In the genomic region with DNA sequence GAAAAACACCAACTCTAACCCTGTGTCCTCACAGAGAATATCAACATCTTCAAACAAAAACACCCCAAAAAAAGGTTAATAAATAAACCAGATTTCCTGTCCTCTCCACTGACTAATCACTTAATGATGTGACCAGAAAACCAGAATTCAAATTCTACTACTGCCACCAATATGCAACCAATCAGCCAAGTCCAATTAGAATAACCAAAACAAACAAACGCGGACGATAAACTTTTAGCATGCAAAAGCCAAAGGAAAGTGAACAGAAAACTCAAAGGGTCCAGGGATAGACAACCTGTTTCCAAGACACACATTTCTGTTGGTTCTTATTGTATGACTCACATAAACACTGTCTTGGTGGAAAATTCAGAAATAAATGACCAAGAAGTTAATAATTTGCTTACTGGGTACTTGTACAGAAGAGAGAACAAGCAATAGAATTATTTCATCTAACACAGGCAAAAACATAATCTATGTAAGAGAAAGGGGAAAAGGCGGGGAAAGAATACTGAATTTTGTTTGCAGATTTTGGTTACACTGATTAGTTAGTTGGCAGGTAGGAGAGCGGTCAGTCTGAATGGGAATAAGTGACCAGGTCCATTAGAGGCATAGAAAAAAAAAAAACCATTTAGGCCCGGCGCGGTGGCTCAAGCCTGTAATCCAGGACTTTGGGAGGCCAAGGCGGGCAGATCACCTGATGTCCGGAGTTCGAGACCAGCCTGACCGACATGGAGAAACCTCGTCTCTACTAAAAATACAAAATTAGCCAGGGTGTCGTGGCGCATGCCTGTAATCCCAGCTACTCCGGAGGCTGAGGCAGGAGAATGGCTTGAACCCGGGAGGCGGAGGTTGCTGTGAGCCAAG, we compare ENCODE assay signal across 8 cellular contexts. TPM values are rescaled to one million over a fixed set of nuclear protein-coding genes. Genes with fewer than 3 reads are reported as not detected.
DNase-seq lines count a peak whose midpoint lies in the region; ATAC-seq and TF ChIP-seq lines count a peak whose summit lies in the region.

No MANE protein-coding gene starts in this region.

- H3K9ac ChIP-seq in SU-DHL-6 (ENCODE audit: low read length), result no peak overlapping the region

- H4K20me1 ChIP-seq in SU-DHL-6 (ENCODE audit: low read depth, low read length), result no peaks in the 10 kb centered on the region

- CTCF ChIA-PET in activated naive CD4-positive, alpha-beta T cell treated with anti-CD3 and anti-CD28 coated beads, Interleukin-2, amount 10 ng/mL, durations not matched to agents 7 days and 5 days (lab: Charles Lee), result no interaction called here

- no peaks in the 10 kb centered on the region for H3K36me3 ChIP-seq in SU-DHL-6 (ENCODE audit: low read length)

- peak overlapping the region; percentile 52 for H3K4me3 Mint-ChIP-seq in activated naive CD4-positive, alpha-beta T cell treated with anti-CD3 and anti-CD28 coated beads, Interleukin-2, amount 10 ng/mL, durations not matched to agents 7 days and 5 days
- H3K4me3 Mint-ChIP-seq in stimulated activated memory B cell treated with anti-CD40 and anti-IgM and Interleukin-4, amounts not matched to agents 10 μg/mL and 1 μg/mL and 100 μg/mL, for 72 hours, result peak overlapping the region; percentile 43

- H3K27me3 Mint-ChIP-seq in activated naive CD4-positive, alpha-beta T cell treated with anti-CD3 and anti-CD28 coated beads, Interleukin-2, amount 10 ng/mL, durations not matched to agents 7 days and 5 days, result peaks cover 8% of the 10 kb centered on the region
- no peaks in the 10 kb centered on the region for H3K27me3 Mint-ChIP-seq in stimulated activated memory B cell treated with anti-CD40 and anti-IgM and Interleukin-4, amounts not matched to agents 10 μg/mL and 1 μg/mL and 100 μg/mL, for 72 hours

- peaks cover 34% of the 10 kb centered on the region for H3K36me3 Mint-ChIP-seq in activated naive CD4-positive, alpha-beta T cell treated with anti-CD3 and anti-CD28 coated beads, Interleukin-2, amount 10 ng/mL, durations not matched to agents 7 days and 5 days
- peaks cover 31% of the 10 kb centered on the region for H3K36me3 Mint-ChIP-seq in stimulated activated memory B cell treated with anti-CD40 and anti-IgM and Interleukin-4, amounts not matched to agents 10 μg/mL and 1 μg/mL and 100 μg/mL, for 72 hours

- H3K4me2 ChIP-seq in SU-DHL-6 (ENCODE audit: low read depth, low read length, poor library complexity, severe bottlenecking), result no peak overlapping the region

- H3K27ac ChIP-seq in SU-DHL-6 (ENCODE audit: low read depth, low read length), result peak overlapping the region; percentile 94

- H3K9me3 ChIP-seq in SU-DHL-6 (ENCODE audit: insufficient read depth, low read length), result no peaks in the 10 kb centered on the region

- no peaks in the 10 kb centered on the region for H3K27me3 ChIP-seq in SU-DHL-6 (ENCODE audit: low read length)

- peaks cover 35% of the 10 kb centered on the region for H3F3A ChIP-seq in SU-DHL-6 (ENCODE audit: insufficient read depth)

- H3K9me2 ChIP-seq in SU-DHL-6 (replicated peaks; ENCODE audit: insufficient read depth, low read length), result no peaks in the 10 kb centered on the region

- no peak for TF ChIP-seq CTCF in SU-DHL-6 (IDR thresholded peaks at IDR 0.05; ENCODE audit: insufficient read depth, low read length, poor library complexity, severe bottlenecking)
- no peak for TF ChIP-seq CTCF in fibroblast of villous mesenchyme (IDR thresholded peaks at IDR 0.05; ENCODE audit: insufficient read depth, low read depth, low read length)

- peaks cover 2% of the 10 kb centered on the region for H3K9me3 Mint-ChIP-seq in activated naive CD4-positive, alpha-beta T cell treated with anti-CD3 and anti-CD28 coated beads, Interleukin-2, amount 10 ng/mL, durations not matched to agents 7 days and 5 days
- H3K9me3 Mint-ChIP-seq in stimulated activated memory B cell treated with anti-CD40 and anti-IgM and Interleukin-4, amounts not matched to agents 10 μg/mL and 1 μg/mL and 100 μg/mL, for 72 hours, result peaks cover 7% of the 10 kb centered on the region

- ATAC-seq in stimulated activated memory B cell treated with anti-CD40 and anti-IgM and Interleukin-4, amounts not matched to agents 10 μg/mL and 1 μg/mL and 100 μg/mL, for 72 hours, result no peak
- ATAC-seq in HG02763 (IDR thresholded peaks at IDR 0.05; ENCODE audit: unreplicated experiment), result no peak

- DNase-seq in activated naive CD4-positive, alpha-beta T cell treated with anti-CD3 and anti-CD28 coated beads, Interleukin-2, amount 10 ng/mL, durations not matched to agents 7 days and 5 days, result no peak
- no peak for DNase-seq in activated naive CD4-positive, alpha-beta T cell treated with anti-CD3 and anti-CD28 coated beads, Interleukin-2, amount 50 U/mL, for 16 hours
- DNase-seq in fibroblast of villous mesenchyme (ENCODE audit: low read depth), result peak; percentile 25
- no peak for DNase-seq in NCI-H2029 treated with DMSO at 0.1 percent for 48 hours (lab: John Stamatoyannopoulos, UW)
- DNase-seq in stimulated activated CD4-positive, alpha-beta T cell treated with anti-CD3 and anti-CD28 coated beads, Interleukin-1b, Interleukin-23, amount 100 ng/mL, for 48 hours, result no peak

- no peak overlapping the region for H2AFZ ChIP-seq in SU-DHL-6 (ENCODE audit: low read depth, low read length, severe bottlenecking)

- peaks cover 23% of the 10 kb centered on the region for H3K4me1 Mint-ChIP-seq in activated naive CD4-positive, alpha-beta T cell treated with anti-CD3 and anti-CD28 coated beads, Interleukin-2, amount 10 ng/mL, durations not matched to agents 7 days and 5 days
- H3K4me1 Mint-ChIP-seq in stimulated activated memory B cell treated with anti-CD40 and anti-IgM and Interleukin-4, amounts not matched to agents 10 μg/mL and 1 μg/mL and 100 μg/mL, for 72 hours, result peaks cover 20% of the 10 kb centered on the region

- peak overlapping the region; percentile 100 for H3K27ac Mint-ChIP-seq in activated naive CD4-positive, alpha-beta T cell treated with anti-CD3 and anti-CD28 coated beads, Interleukin-2, amount 10 ng/mL, durations not matched to agents 7 days and 5 days
- H3K27ac Mint-ChIP-seq in stimulated activated memory B cell treated with anti-CD40 and anti-IgM and Interleukin-4, amounts not matched to agents 10 μg/mL and 1 μg/mL and 100 μg/mL, for 72 hours, result peak overlapping the region; percentile 67

- H3K79me2 ChIP-seq in SU-DHL-6 (ENCODE audit: insufficient read depth, low read length), result no peaks in the 10 kb centered on the region

- H3K4me3 ChIP-seq in SU-DHL-6 (ENCODE audit: insufficient read depth, low read length, poor library complexity, severe bottlenecking), result no peak overlapping the region
- no peak overlapping the region for H3K4me3 ChIP-seq in fibroblast of villous mesenchyme (ENCODE audit: low read depth, low read length)

RNA-seq across cellular contexts. Expression of a gene that starts 34.1 kb away (rescaled TPM):
- 7.4 and 15.5 TPM in 2 replicates for total RNA-seq in fibroblast of villous mesenchyme
